ENCODE assay signal across 19 cellular contexts in the genomic region with DNA sequence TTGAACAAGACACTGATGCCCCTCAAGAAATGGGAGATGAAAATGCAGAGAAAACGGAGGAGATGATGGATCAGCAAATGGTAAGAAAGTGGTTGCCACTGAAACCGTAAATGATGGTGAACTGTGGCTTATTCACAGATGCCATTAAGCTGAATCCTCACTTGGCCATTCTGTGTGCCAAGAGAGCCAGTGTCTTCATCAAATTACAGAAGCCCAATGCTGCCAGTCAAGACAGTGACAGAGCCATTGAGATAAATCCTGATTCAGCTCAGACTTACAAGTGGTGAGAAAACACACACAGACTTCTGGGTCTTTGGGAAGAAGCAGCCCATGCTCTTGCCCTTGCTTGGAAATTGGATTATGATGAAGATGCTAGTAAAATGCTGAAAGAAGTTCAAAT. TPM values are rescaled to one million over a fixed set of nuclear protein-coding genes. Genes with fewer than 3 reads are reported as not detected.
DNase-seq lines count a peak whose midpoint lies in the region; ATAC-seq and TF ChIP-seq lines count a peak whose summit lies in the region.
"Had no signal": no experiment of that assay in that cellular context is flagged by ENCODE, and none has a peak within 500 bp of the region (broad histone marks: within the 10 kb centered on the region; RNA-seq: fewer than 3 reads in every experiment).

No MANE protein-coding gene starts in this region.

- no peak for ATAC-seq in GM19397 (IDR thresholded peaks at IDR 0.05; ENCODE audit: unreplicated experiment)
- no peak for ATAC-seq in GM18519 (IDR thresholded peaks at IDR 0.05; ENCODE audit: low FRiP score, unreplicated experiment)
- ATAC-seq: activated naive CD4-positive, alpha-beta T cell treated with anti-CD3 and anti-CD28 coated beads, Interleukin-2, amount 50 U/mL, for 72 hours; mucosa of descending colon; T-helper 17 cell had no signal

- H3K9me3 ChIP-seq in mesodermal cell (ENCODE audit: control insufficient read depth, low read length), result no peaks in the 10 kb centered on the region
- H3K9me3 ChIP-seq: HAP-1, mucosa of descending colon, vagina had no signal

- no peaks in the 10 kb centered on the region for H3K27me3 ChIP-seq in brain microvascular endothelial cell (replicated peaks)
- H3K27me3 ChIP-seq: vagina had no signal

- DNase-seq in Daoy (ENCODE audit: low read depth) (peak; percentile 40), LoVo (ENCODE audit: low spot score) (peak; percentile 16), brain microvascular endothelial cell (peak; percentile 14), NCI-H146 (lab: John Stamatoyannopoulos, UW) (no peak), posterior vena cava (ENCODE audit: low spot score) (no peak)
- DNase-seq: C1 segment of cervical spinal cord; DMS53; mucosa of descending colon; NCI-H1694 treated with DMSO at 0.1 percent for 48 hours; NCI-H510A treated with DMSO at 0.1 percent for 48 hours; OCI-M1; stimulated activated naive CD4-positive, alpha-beta T cell; T-helper 17 cell had no signal

- no peak overlapping the region for H3K27ac ChIP-seq in brain microvascular endothelial cell
- peak overlapping the region; percentile 87 for H3K27ac ChIP-seq in mesodermal cell (ENCODE audit: low read depth, low read length, severe bottlenecking)
- H3K27ac ChIP-seq: vagina had no signal

- TF ChIP-seq CTCF in brain microvascular endothelial cell (IDR thresholded peaks at IDR 0.05; ENCODE audit: low read depth, low read length, missing control alignments), result no peak

- H3K4me3 ChIP-seq in brain microvascular endothelial cell (ENCODE audit: low read depth, low read length) (no peak overlapping the region), mesodermal cell (ENCODE audit: extremely low read depth, insufficient read depth, low read length, poor library complexity, severe bottlenecking) (no peak overlapping the region)
- H3K4me3 ChIP-seq: HAP-1, mucosa of descending colon, vagina had no signal

- intact Hi-C loops in posterior vena cava (cut with DNase I), result no loop called here

- WGBS in mesodermal cell (ENCODE audit: insufficient coverage in 2 of 2), 2 experiments, result 92 to 100% methylated on average over 2 of the region's 2 CpGs

- peaks cover 15% of the 10 kb centered on the region for H3K4me1 ChIP-seq in mesodermal cell (ENCODE audit: control insufficient read depth, insufficient read depth, low read length, poor library complexity, severe bottlenecking)
- H3K4me1 ChIP-seq: HAP-1, vagina had no signal

- in situ Hi-C loops in brain microvascular endothelial cell (cut with HindIII; ENCODE audit: low pct_ligation_motif_present, low sequenced_read_pairs), result no loop called here

- H3K36me3 ChIP-seq in brain microvascular endothelial cell (replicated peaks) (no peaks in the 10 kb centered on the region), mesodermal cell (ENCODE audit: control insufficient read depth, insufficient read depth, low read length) (no peaks in the 10 kb centered on the region)
- H3K36me3 ChIP-seq: HAP-1, vagina had no signal

RNA-seq across cellular contexts. Expression of a gene that starts 52.5 kb away (rescaled TPM):
- not detected in 2 replicates for total RNA-seq in Daoy (2014; rRNA removed; shearing (Covaris generic))
- polyA plus RNA-seq in mesodermal cell (2013, experiment 1 of 2), result 0.52 TPM
- not detected for polyA plus RNA-seq in mesodermal cell (2013, experiment 2 of 2)
- total RNA-seq in posterior vena cava, result not detected
- total RNA-seq: activated naive CD4-positive, alpha-beta T cell treated with anti-CD3 and anti-CD28 coated beads, Interleukin-2, amount 50 U/mL, for 72 hours; mucosa of descending colon; vagina had no signal

RNA-seq across cellular contexts. Expression of a gene that starts 57.3 kb away (rescaled TPM):
- total RNA-seq in Daoy (2014; rRNA removed; shearing (Covaris generic)), result 13.4 and 14.2 TPM in 2 replicates
- polyA plus RNA-seq in mesodermal cell (2013, experiment 1 of 2), result 12.9 TPM
- 12.0 TPM for polyA plus RNA-seq in mesodermal cell (2013, experiment 2 of 2)
- total RNA-seq in posterior vena cava, result 10 to 100 TPM; 26.8 to 29.1 TPM

Comparison
In these comparisons a context has a peak if more than half of its experiments do, and no peak if none do; other contexts are left out.
1. DNase-seq: peak in Daoy (single experiment), LoVo (single experiment) and brain microvascular endothelial cell (single experiment); none in NCI-H146 (single experiment) and posterior vena cava (single experiment).